ENCODE assay signal across 18 cellular contexts in the genomic region with DNA sequence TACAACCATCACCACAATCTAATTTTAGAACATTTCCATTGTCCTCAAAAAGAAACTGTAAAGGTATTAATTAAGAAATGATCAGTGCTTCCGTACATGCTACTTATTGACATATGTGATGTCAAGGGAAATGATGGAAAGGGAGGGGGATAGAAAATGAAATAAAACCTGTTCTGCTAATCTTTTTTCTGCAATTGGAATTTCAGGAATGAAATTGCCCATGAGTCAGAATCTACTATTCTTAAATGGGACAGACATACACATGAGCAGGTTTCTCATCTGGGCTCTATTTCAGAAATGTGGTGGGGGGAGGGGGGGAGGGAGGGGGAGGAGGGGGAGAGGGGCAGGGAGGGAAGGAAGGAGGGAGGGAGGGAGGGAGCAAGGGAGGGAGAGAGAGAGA.
A peak's percentile ranks its signal among the peaks of the same experiment; 100 is the strongest.
DNase-seq lines count a peak whose midpoint lies in the region; ATAC-seq and TF ChIP-seq lines count a peak whose summit lies in the region.
"Had no signal": no experiment of that assay in that cellular context is flagged by ENCODE, and none has a peak within 500 bp of the region (broad histone marks: within the 10 kb centered on the region; RNA-seq: fewer than 3 reads in every experiment).

No MANE protein-coding gene starts in this region.

- H3K9me3 ChIP-seq in SJCRH30 (replicated peaks) (no peaks in the 10 kb centered on the region), left lung (no peaks in the 10 kb centered on the region)

- H3K27me3 Mint-ChIP-seq in GM23338 (ENCODE audit: insufficient read depth, low read depth, poor library complexity): no peaks in the 10 kb centered on the region

- H3K4me2 ChIP-seq in GM23338: no peak overlapping the region

- no peaks in the 10 kb centered on the region for H3K36me3 ChIP-seq in GM23338 (ENCODE audit: insufficient read depth)
- no peaks in the 10 kb centered on the region for H3K36me3 ChIP-seq in SJCRH30
- no peaks in the 10 kb centered on the region for H3K36me3 ChIP-seq in left lung

- no peak for ATAC-seq in GM23338
- no peak for ATAC-seq in foreskin keratinocyte
- ATAC-seq in left lung: no peak
- no peak for ATAC-seq in GM18909 (IDR thresholded peaks at IDR 0.05; ENCODE audit: poor library complexity, unreplicated experiment)
- ATAC-seq: SK-N-SH treated with all-trans-retinoic acid at 6 μM for 48 hours had no signal

- no peak for TF ChIP-seq CTCF in GM23338 (conservative IDR thresholded peaks at IDR 0.05; ENCODE audit: low read depth in 2 of 2)
- TF ChIP-seq CTCF in foreskin keratinocyte (conservative IDR thresholded peaks at IDR 0.05): no peak
- TF ChIP-seq CTCF in left lung (IDR thresholded peaks at IDR 0.05): no peak

- H3K79me2 ChIP-seq in GM23338 (replicated peaks; ENCODE audit: insufficient read depth): no peaks in the 10 kb centered on the region

- peaks cover 14% of the 10 kb centered on the region; the same call in 2 of the 3 replicates for H3K36me3 Mint-ChIP-seq in GM23338 (ENCODE audit: low read depth)

- no peaks in the 10 kb centered on the region; the same call in 1 of the 2 replicates for H3F3A ChIP-seq in GM23338 (replicated peaks; ENCODE audit: low read depth)

- no peak for DNase-seq in GM23338 (ENCODE audit: low spot score)
- DNase-seq in SJCRH30: no peak
- peak; percentile 14 to 43 for DNase-seq in foreskin keratinocyte
- DNase-seq in renal cortical epithelial cell (ENCODE audit: low read depth): peak; percentile 66
- DNase-seq in left lung: no peak
- no peak for DNase-seq in germinal center (ENCODE audit: low spot score)
- DNase-seq in NCI-H1417 treated with DMSO at 0.1 percent for 48 hours (lab: John Stamatoyannopoulos, UW): no peak
- DNase-seq: COR-L47, DMS153, EL, HCEC 1CT, NCI-H1930, NCI-H2171 treated with DMSO at 0.1 percent for 48 hours, NCI-H446 treated with DMSO at 0.1 percent for 48 hours, NCI-H748 treated with DMSO at 0.1 percent for 48 hours, Right ventricle myocardium superior had no signal

- H3K4me1 ChIP-seq in GM23338 (ENCODE audit: insufficient read depth): peaks cover 24% of the 10 kb centered on the region
- peaks cover 17% of the 10 kb centered on the region for H3K4me1 ChIP-seq in SJCRH30
- H3K4me1 ChIP-seq in foreskin keratinocyte: no peaks in the 10 kb centered on the region
- H3K4me1 ChIP-seq in left lung: no peaks in the 10 kb centered on the region

- H4K20me1 ChIP-seq in GM23338 (replicated peaks; ENCODE audit: insufficient read depth): no peaks in the 10 kb centered on the region

- H3K9me2 ChIP-seq in GM23338 (ENCODE audit: insufficient read depth): no peaks in the 10 kb centered on the region

- H3K4me1 Mint-ChIP-seq in GM23338: peaks cover 60% of the 10 kb centered on the region

- H3K4me3 ChIP-seq in GM23338 (no peak overlapping the region), SJCRH30 (no peak overlapping the region), left lung (no peak overlapping the region)

- H3K9me3 Mint-ChIP-seq in GM23338: peaks cover 16% of the 10 kb centered on the region; the same call in 2 of the 3 replicates

- H3K27ac Mint-ChIP-seq in GM23338: no peak overlapping the region

- peak overlapping the region; percentile 87 for H3K27ac ChIP-seq in GM23338 (ENCODE audit: low read depth)
- peak overlapping the region; percentile 79; the same call in 1 of the 2 replicates for H3K27ac ChIP-seq in SJCRH30
- H3K27ac ChIP-seq in foreskin keratinocyte: no peak overlapping the region
- no peak overlapping the region for H3K27ac ChIP-seq in left lung

- H3K4me3 Mint-ChIP-seq in GM23338: no peak overlapping the region

- H2AFZ ChIP-seq in GM23338: no peak overlapping the region

- no peaks in the 10 kb centered on the region for H3K27me3 ChIP-seq in GM23338 (ENCODE audit: insufficient read depth)
- H3K27me3 ChIP-seq in SJCRH30: no peaks in the 10 kb centered on the region
- no peaks in the 10 kb centered on the region for H3K27me3 ChIP-seq in foreskin keratinocyte
- H3K27me3 ChIP-seq in left lung: no peaks in the 10 kb centered on the region

- intact Hi-C loops in left lung (cut with DNase I): no loop called here

TF ChIP-seq in GM23338, 12 proteins besides CTCF, POLR2A, EP300 and RAD21 (continues in another document):
- TF ChIP-seq STAT1 (IDR thresholded peaks at IDR 0.05; ENCODE audit: unreplicated experiment) (no peak), EZH2 (IDR thresholded peaks at IDR 0.05; ENCODE audit: low read depth, unreplicated experiment) (no peak), CREB1 (CRISPR knock-in tag; IDR thresholded peaks at IDR 0.05; ENCODE audit: low read depth) (no peak)
- TF ChIP-seq, protein P1, sequence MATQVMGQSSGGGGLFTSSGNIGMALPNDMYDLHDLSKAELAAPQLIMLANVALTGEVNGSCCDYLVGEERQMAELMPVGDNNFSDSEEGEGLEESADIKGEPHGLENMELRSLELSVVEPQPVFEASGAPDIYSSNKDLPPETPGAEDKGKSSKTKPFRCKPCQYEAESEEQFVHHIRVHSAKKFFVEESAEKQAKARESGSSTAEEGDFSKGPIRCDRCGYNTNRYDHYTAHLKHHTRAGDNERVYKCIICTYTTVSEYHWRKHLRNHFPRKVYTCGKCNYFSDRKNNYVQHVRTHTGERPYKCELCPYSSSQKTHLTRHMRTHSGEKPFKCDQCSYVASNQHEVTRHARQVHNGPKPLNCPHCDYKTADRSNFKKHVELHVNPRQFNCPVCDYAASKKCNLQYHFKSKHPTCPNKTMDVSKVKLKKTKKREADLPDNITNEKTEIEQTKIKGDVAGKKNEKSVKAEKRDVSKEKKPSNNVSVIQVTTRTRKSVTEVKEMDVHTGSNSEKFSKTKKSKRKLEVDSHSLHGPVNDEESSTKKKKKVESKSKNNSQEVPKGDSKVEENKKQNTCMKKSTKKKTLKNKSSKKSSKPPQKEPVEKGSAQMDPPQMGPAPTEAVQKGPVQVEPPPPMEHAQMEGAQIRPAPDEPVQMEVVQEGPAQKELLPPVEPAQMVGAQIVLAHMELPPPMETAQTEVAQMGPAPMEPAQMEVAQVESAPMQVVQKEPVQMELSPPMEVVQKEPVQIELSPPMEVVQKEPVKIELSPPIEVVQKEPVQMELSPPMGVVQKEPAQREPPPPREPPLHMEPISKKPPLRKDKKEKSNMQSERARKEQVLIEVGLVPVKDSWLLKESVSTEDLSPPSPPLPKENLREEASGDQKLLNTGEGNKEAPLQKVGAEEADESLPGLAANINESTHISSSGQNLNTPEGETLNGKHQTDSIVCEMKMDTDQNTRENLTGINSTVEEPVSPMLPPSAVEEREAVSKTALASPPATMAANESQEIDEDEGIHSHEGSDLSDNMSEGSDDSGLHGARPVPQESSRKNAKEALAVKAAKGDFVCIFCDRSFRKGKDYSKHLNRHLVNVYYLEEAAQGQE (IDR thresholded peaks at IDR 0.05; ENCODE audit: unreplicated experiment): no peak
- TF ChIP-seq, protein P2, sequence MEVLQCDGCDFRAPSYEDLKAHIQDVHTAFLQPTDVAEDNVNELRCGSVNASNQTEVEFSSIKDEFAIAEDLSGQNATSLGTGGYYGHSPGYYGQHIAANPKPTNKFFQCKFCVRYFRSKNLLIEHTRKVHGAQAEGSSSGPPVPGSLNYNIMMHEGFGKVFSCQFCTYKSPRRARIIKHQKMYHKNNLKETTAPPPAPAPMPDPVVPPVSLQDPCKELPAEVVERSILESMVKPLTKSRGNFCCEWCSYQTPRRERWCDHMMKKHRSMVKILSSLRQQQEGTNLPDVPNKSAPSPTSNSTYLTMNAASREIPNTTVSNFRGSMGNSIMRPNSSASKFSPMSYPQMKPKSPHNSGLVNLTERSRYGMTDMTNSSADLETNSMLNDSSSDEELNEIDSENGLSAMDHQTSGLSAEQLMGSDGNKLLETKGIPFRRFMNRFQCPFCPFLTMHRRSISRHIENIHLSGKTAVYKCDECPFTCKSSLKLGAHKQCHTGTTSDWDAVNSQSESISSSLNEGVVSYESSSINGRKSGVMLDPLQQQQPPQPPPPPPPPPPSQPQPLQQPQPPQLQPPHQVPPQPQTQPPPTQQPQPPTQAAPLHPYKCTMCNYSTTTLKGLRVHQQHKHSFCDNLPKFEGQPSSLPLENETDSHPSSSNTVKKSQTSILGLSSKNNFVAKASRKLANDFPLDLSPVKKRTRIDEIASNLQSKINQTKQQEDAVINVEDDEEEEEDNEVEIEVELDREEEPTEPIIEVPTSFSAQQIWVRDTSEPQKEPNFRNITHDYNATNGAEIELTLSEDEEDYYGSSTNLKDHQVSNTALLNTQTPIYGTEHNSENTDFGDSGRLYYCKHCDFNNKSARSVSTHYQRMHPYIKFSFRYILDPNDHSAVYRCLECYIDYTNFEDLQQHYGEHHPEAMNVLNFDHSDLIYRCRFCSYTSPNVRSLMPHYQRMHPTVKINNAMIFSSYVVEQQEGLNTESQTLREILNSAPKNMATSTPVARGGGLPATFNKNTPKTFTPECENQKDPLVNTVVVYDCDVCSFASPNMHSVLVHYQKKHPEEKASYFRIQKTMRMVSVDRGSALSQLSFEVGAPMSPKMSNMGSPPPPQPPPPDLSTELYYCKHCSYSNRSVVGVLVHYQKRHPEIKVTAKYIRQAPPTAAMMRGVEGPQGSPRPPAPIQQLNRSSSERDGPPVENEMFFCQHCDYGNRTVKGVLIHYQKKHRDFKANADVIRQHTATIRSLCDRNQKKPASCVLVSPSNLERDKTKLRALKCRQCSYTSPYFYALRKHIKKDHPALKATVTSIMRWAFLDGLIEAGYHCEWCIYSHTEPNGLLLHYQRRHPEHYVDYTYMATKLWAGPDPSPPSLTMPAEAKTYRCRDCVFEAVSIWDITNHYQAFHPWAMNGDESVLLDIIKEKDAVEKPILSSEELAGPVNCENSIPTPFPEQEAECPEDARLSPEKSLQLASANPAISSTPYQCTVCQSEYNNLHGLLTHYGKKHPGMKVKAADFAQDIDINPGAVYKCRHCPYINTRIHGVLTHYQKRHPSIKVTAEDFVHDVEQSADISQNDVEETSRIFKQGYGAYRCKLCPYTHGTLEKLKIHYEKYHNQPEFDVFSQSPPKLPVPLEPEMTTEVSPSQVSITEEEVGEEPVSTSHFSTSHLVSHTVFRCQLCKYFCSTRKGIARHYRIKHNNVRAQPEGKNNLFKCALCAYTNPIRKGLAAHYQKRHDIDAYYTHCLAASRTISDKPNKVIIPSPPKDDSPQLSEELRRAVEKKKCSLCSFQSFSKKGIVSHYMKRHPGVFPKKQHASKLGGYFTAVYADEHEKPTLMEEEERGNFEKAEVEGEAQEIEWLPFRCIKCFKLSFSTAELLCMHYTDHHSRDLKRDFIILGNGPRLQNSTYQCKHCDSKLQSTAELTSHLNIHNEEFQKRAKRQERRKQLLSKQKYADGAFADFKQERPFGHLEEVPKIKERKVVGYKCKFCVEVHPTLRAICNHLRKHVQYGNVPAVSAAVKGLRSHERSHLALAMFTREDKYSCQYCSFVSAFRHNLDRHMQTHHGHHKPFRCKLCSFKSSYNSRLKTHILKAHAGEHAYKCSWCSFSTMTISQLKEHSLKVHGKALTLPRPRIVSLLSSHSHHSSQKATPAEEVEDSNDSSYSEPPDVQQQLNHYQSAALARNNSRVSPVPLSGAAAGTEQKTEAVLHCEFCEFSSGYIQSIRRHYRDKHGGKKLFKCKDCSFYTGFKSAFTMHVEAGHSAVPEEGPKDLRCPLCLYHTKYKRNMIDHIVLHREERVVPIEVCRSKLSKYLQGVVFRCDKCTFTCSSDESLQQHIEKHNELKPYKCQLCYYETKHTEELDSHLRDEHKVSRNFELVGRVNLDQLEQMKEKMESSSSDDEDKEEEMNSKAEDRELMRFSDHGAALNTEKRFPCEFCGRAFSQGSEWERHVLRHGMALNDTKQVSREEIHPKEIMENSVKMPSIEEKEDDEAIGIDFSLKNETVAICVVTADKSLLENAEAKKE (CRISPR knock-in tag; IDR thresholded peaks at IDR 0.05): no peak

Comparison
In these comparisons a context has a peak if more than half of its experiments do, and no peak if none do; other contexts are left out.
1. DNase-seq: peak in foreskin keratinocyte (2 of 2) and renal cortical epithelial cell (single experiment); none in GM23338 (single experiment), SJCRH30 (0 of 2), left lung (0 of 2), germinal center (single experiment) and NCI-H1417 treated with DMSO at 0.1 percent for 48 hours (single experiment).
2. H3K27ac ChIP-seq: peak in GM23338 (single experiment) and SJCRH30 (single experiment); none in foreskin keratinocyte (single experiment) and left lung (0 of 2).